ENCODE assay signal across 9 cellular contexts in the genomic region with DNA sequence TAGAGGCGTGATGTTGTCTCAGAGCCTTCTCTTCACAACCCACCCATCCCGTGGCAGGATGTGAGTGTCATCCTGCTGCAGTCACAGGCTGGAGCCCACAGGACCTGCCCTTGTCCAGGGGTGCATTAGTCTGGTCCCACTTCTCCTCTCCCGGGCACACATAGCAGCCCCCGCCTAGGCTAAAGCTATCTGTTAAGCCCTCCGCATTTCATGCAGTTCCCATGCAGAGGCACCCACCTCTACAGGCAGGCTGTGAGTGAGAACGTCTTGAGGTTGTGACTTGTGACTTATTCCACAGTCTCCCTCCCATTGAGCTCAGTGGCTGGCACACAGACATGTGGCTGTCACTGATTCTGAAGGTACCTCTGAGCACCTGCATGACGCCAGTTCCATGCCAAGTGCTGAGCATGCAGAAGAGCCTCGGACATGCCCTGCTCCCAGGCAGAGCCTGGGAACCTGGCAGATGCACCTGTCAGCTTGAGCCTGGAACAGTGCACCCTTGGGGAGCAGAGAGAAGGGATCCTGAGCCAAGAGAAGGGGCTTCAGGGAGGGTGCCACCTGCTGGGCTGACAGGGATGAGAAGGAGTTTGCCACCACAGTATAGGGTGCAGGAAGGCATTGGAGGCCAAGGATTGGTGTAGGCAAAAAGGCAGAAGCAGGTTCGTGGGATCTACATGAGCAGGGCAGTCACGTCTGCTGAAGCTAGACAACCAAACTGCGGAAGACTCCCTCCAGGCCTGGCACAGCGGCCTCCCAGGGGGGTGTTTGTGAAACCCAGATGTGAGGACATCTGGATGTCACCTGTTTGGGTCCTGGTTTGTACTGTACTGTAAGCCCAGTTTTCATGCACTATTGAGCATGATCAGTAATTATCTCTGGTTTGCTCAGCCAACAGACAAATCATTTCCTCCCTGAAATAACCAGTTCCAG.
A peak's percentile ranks its signal among the peaks of the same experiment; 100 is the strongest.
DNase-seq lines count a peak whose midpoint lies in the region; ATAC-seq, FAIRE-seq and TF ChIP-seq lines count a peak whose summit lies in the region.
"Had no signal": no experiment of that assay in that cellular context is flagged by ENCODE, and none has a peak within 500 bp of the region (broad histone marks: within the 10 kb centered on the region; RNA-seq: fewer than 3 reads in every experiment).

No MANE protein-coding gene starts in this region.

- intact Hi-C loops in head of caudate nucleus (cut with DNase I) = no loop called here

- no peak overlapping the region for H3K27ac ChIP-seq in osteoblast (ENCODE audit: low read depth, low read length)
- H3K27ac ChIP-seq: lower lobe of right lung had no signal

- TF ChIP-seq POLR2A in GM12891 (IDR thresholded peaks at IDR 0.05; ENCODE audit: low read depth, low read length) = no peak

- TF ChIP-seq CTCF in GM12864 (IDR thresholded peaks at IDR 0.05; ENCODE audit: low read depth, low read length, missing control alignments) (peak; percentile 23), osteoblast (IDR thresholded peaks at IDR 0.05; ENCODE audit: extremely low read depth, low read depth, low read length) (peak; percentile 37)

- in situ Hi-C loops in T47D (cut with HindIII; ENCODE audit: low pct_unique_long_range_greater_than_20kb, low sequenced_read_pairs) = no loop called here

- no peak for ATAC-seq in HG02623 (IDR thresholded peaks at IDR 0.05; ENCODE audit: unreplicated experiment)
- ATAC-seq: lower lobe of right lung had no signal

- H3K4me3 ChIP-seq in GM12864 (ENCODE audit: low read depth, low read length) (no peak overlapping the region), osteoblast (ENCODE audit: insufficient read depth, low read length) (no peak overlapping the region)
- H3K4me3 ChIP-seq: lower lobe of right lung had no signal

- H3K79me2 ChIP-seq in osteoblast (ENCODE audit: insufficient read depth, low read length) = peaks cover 42% of the 10 kb centered on the region

- H3K4me2 ChIP-seq in osteoblast (ENCODE audit: insufficient read depth, low read length) = no peak overlapping the region

- DNase-seq in GM12864 (ENCODE audit: low read depth) (no peak), NCI-H1105 (lab: John Stamatoyannopoulos, UW) (peak; percentile 80), T47D (ENCODE audit: low read depth in 1 of 2, low spot score in 1 of 2) (peak; percentile 41 to 46), osteoblast (ENCODE audit: insufficient read length, low spot score, missing footprints) (peak; percentile 88), head of caudate nucleus (no peak), GM12891 (ENCODE audit: insufficient read length, low spot score) (no peak)
- DNase-seq: lower lobe of right lung had no signal

- peaks cover 13% of the 10 kb centered on the region for H3K36me3 ChIP-seq in osteoblast (ENCODE audit: insufficient read depth, low read length)
- H3K36me3 ChIP-seq: lower lobe of right lung had no signal

- H3K27me3 ChIP-seq in osteoblast (ENCODE audit: insufficient read depth, low read length) = no peaks in the 10 kb centered on the region

- H3K4me1 ChIP-seq in osteoblast (ENCODE audit: insufficient read depth, low read length) = peaks cover 9% of the 10 kb centered on the region
- H3K4me1 ChIP-seq: lower lobe of right lung had no signal

- no peak for FAIRE-seq in GM12891 (lab: Jason Lieb, UNC)
- FAIRE-seq: TTC549 had no signal

- H3K9me3 ChIP-seq in osteoblast (ENCODE audit: low read depth, low read length) = no peaks in the 10 kb centered on the region
- H3K9me3 ChIP-seq: lower lobe of right lung had no signal

- peaks cover 39% of the 10 kb centered on the region for H4K20me1 ChIP-seq in osteoblast (ENCODE audit: insufficient read depth, low read length)

- H2AFZ ChIP-seq in osteoblast (ENCODE audit: low read length) = no peak overlapping the region

TF ChIP-seq in GM12891, 5 proteins besides CTCF, POLR2A, EP300 and RAD21:
- TF ChIP-seq POLR2AphosphoS5 (IDR thresholded peaks at IDR 0.05; ENCODE audit: low read depth, low read length) (no peak), SPI1 (IDR thresholded peaks at IDR 0.05; ENCODE audit: low read depth, low read length) (no peak), PAX5 (IDR thresholded peaks at IDR 0.05; ENCODE audit: insufficient read depth, low read length, severe bottlenecking) (no peak), POU2F2 (IDR thresholded peaks at IDR 0.05; ENCODE audit: low read depth, low read length) (no peak)

Comparison
In these comparisons a context has a peak if more than half of its experiments do, and no peak if none do; other contexts are left out.
1. DNase-seq: peak in NCI-H1105 (single experiment), T47D (2 of 2) and osteoblast (single experiment); none in GM12864 (single experiment), head of caudate nucleus (0 of 42) and GM12891 (single experiment).